ENCODE assay signal across 27 cellular contexts in the genomic region with DNA sequence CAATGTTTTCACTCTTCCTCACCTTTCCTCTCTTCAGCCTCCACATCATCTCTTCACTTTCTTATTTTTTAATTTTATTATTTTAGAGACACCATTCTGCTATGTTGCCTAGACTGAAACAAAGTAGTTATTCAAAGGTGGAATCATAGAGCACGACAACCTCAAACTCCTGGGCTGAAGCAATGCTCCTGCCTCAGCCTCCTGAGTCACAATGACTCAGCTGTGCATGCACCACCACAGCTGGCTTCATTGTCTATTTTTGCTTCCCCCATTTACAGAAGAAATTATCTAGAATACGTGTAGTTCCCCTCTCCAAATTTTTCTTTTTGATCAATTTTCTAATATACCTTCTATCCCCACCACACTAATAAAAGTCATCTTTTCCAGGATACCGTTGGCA.
"Had no signal": no experiment of that assay in that cellular context is flagged by ENCODE, and none has a peak within 500 bp of the region (broad histone marks: within the 10 kb centered on the region; RNA-seq: fewer than 3 reads in every experiment).

No MANE protein-coding gene starts in this region.

- H3K27me3 Mint-ChIP-seq: activated CD4-positive, alpha-beta memory T cell treated with anti-CD3 and anti-CD28 coated beads, Interleukin-2, amount 10 ng/mL, durations not matched to agents 7 days and 5 days; activated CD4-positive, alpha-beta T cell treated with anti-CD3 and anti-CD28 coated beads for 36 hours; activated naive CD4-positive, alpha-beta T cell treated with anti-CD3 and anti-CD28 coated beads, Interleukin-2, amount 10 ng/mL, durations not matched to agents 7 days and 5 days; activated naive CD8-positive, alpha-beta T cell treated with anti-CD3 and anti-CD28 coated beads for 36 hours had no signal

- H3K27ac ChIP-seq: colonic mucosa, Peyer's patch, RWPE1, SJCRH30, WERI-Rb-1 had no signal

- H3K4me3 Mint-ChIP-seq: activated CD4-positive, alpha-beta memory T cell treated with anti-CD3 and anti-CD28 coated beads, Interleukin-2, amount 10 ng/mL, durations not matched to agents 7 days and 5 days; activated CD4-positive, alpha-beta T cell treated with anti-CD3 and anti-CD28 coated beads for 36 hours; activated naive CD4-positive, alpha-beta T cell treated with anti-CD3 and anti-CD28 coated beads, Interleukin-2, amount 10 ng/mL, durations not matched to agents 7 days and 5 days; activated naive CD8-positive, alpha-beta T cell treated with anti-CD3 and anti-CD28 coated beads for 36 hours; activated T-cell treated with anti-CD3 and anti-CD28 coated beads, Interleukin-2, amount 50 U/mL, for 72 hours had no signal

- H3K4me2 ChIP-seq: SK-N-SH had no signal

- H3K9me3 ChIP-seq: colonic mucosa, SJCRH30, SK-N-SH had no signal

- H3K9ac ChIP-seq: SK-N-SH had no signal

- H3K4me1 Mint-ChIP-seq: activated CD4-positive, alpha-beta memory T cell treated with anti-CD3 and anti-CD28 coated beads, Interleukin-2, amount 10 ng/mL, durations not matched to agents 7 days and 5 days; activated CD4-positive, alpha-beta T cell treated with anti-CD3 and anti-CD28 coated beads for 36 hours; activated naive CD4-positive, alpha-beta T cell treated with anti-CD3 and anti-CD28 coated beads, Interleukin-2, amount 10 ng/mL, durations not matched to agents 7 days and 5 days; activated naive CD8-positive, alpha-beta T cell treated with anti-CD3 and anti-CD28 coated beads for 36 hours had no signal

- H3K4me1 ChIP-seq: colonic mucosa, Peyer's patch, SJCRH30 had no signal

- H3K27ac Mint-ChIP-seq: activated CD4-positive, alpha-beta memory T cell treated with anti-CD3 and anti-CD28 coated beads, Interleukin-2, amount 10 ng/mL, durations not matched to agents 7 days and 5 days; activated CD4-positive, alpha-beta T cell treated with anti-CD3 and anti-CD28 coated beads for 36 hours; activated naive CD4-positive, alpha-beta T cell treated with anti-CD3 and anti-CD28 coated beads, Interleukin-2, amount 10 ng/mL, durations not matched to agents 7 days and 5 days; activated naive CD8-positive, alpha-beta T cell treated with anti-CD3 and anti-CD28 coated beads for 36 hours; activated T-cell treated with anti-CD3 and anti-CD28 coated beads, Interleukin-2, amount 50 U/mL, for 72 hours; activated T-helper 2 cell treated with anti-CD3 and anti-CD28 coated beads, Interferon-gamma antibody, Interleukin-2, Interleukin-4, amounts not matched to agents 10 μg/mL and 5 μg/mL and 100 μg/mL, durations not matched to agents 14 hours and 24 hours and 36 hours had no signal

- H3K27me3 ChIP-seq: colonic mucosa, Peyer's patch, SJCRH30 had no signal

- H3K36me3 ChIP-seq: colonic mucosa, Peyer's patch, SJCRH30, WERI-Rb-1 had no signal

- H3K36me3 Mint-ChIP-seq: activated naive CD4-positive, alpha-beta T cell treated with anti-CD3 and anti-CD28 coated beads, Interleukin-2, amount 10 ng/mL, durations not matched to agents 7 days and 5 days; activated naive CD8-positive, alpha-beta T cell treated with anti-CD3 and anti-CD28 coated beads for 36 hours had no signal

- H3K4me3 ChIP-seq: colonic mucosa, Peyer's patch, SJCRH30 had no signal

- DNase-seq: activated CD4-positive, alpha-beta memory T cell treated with anti-CD3 and anti-CD28 coated beads, Interleukin-2, amount 10 ng/mL, durations not matched to agents 7 days and 5 days; activated CD4-positive, alpha-beta T cell treated with anti-CD3 and anti-CD28 coated beads for 36 hours; activated CD4-positive, alpha-beta T cell treated with anti-CD3 and anti-CD28 coated beads, Interleukin-2, amount 50 U/mL, for 1 hour; activated gamma-delta T cell treated with Interleukin-2 at 50 U/mL for 16 hours; activated naive CD4-positive, alpha-beta T cell treated with anti-CD3 and anti-CD28 coated beads, Interleukin-2, amount 10 ng/mL, durations not matched to agents 7 days and 5 days; activated naive CD8-positive, alpha-beta T cell treated with anti-CD3 and anti-CD28 coated beads for 36 hours; activated T-cell treated with anti-CD3 and anti-CD28 coated beads for 4 hours; activated T-cell treated with anti-CD3 and anti-CD28 coated beads, Interleukin-2, amount 50 U/mL, for 72 hours; caudate nucleus; colonic mucosa; Kasumi-1; MV-4-11; NCI-H1105; NCI-H1436; NCI-H1694 treated with DMSO at 0.1 percent for 48 hours; NCI-H2029 treated with DMSO at 0.1 percent for 48 hours; NCI-H446; NCI-H526; NCI-H774; Peyer's patch; Right ventricle myocardium superior; SJCRH30; SK-N-SH; T-helper 1 cell; WERI-Rb-1 had no signal
